Comparison of ENCODE assay signal across 27 cellular contexts in the genomic region with DNA sequence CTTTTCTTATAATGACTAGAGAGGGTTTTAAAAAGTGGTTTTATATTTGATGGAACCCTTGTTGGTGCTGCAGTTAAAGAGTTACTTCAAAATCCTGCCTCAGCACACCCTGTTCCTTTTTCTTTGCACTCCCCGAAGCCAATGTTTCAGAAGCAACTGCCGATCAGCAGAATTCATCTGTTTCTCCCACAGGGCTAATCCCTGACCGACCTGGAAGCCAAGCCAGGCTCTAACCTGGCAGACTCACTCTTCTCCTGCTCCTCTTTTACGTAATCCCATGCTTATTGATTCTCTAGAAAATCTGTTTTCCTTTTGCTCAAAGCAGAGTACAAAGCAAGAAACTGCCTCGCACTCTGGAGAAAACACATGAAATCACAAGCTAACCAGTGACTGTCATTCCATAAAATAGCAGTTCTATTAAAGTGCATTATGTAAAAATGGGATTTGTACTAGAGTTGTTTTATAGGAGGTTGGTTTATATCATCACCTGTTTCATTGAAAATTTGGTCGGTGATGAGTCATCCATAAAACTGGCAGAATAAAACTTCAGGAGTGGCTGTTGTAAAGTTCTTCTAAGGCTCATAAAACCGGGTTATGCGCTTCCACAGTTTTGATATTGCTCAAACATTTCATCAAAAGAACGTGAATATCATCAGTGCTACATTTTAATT.
"Had no signal": no experiment of that assay in that cellular context is flagged by ENCODE, and none has a peak within 500 bp of the region (broad histone marks: within the 10 kb centered on the region; RNA-seq: fewer than 3 reads in every experiment).

No MANE protein-coding gene starts in this region.

- H3K27ac ChIP-seq: brain microvascular endothelial cell, esophagus muscularis mucosa, heart right ventricle, left lung, neutrophil, skin epidermis, thoracic aorta, uterus had no signal

- H3K4me1 ChIP-seq: esophagus muscularis mucosa, heart right ventricle, left lung, uterus had no signal

- H3K36me3 ChIP-seq: brain microvascular endothelial cell, esophagus muscularis mucosa, heart right ventricle, left lung, neutrophil, thoracic aorta, uterus had no signal

- H3K4me3 ChIP-seq: esophagus muscularis mucosa, heart right ventricle, left lung, lung, skin epidermis, thoracic aorta, uterus had no signal

- H3K27me3 ChIP-seq: brain microvascular endothelial cell, esophagus muscularis mucosa, heart right ventricle, left lung, neutrophil, uterus had no signal

- ATAC-seq: heart right ventricle; left lung; sciatic nerve; stimulated activated naive CD8-positive, alpha-beta T cell treated with anti-CD3 and anti-CD28 coated beads, Interleukin-15, Interleukin-2, amounts not matched to agents 100 U/mL and 50 U/mL, for 24 hours had no signal

- DNase-seq: activated CD4-positive, alpha-beta memory T cell treated with anti-CD3 and anti-CD28 coated beads, Interleukin-2, amount 10 ng/mL, durations not matched to agents 7 days and 5 days; activated CD4-positive, alpha-beta T cell treated with anti-CD3 and anti-CD28 coated beads for 1 hour; activated CD4-positive, alpha-beta T cell treated with anti-CD3 and anti-CD28 coated beads, Interleukin-2, amount 10 ng/mL, durations not matched to agents 7 days and 5 days; activated CD8-positive, alpha-beta memory T cell treated with anti-CD3 and anti-CD28 coated beads, Interleukin-2, amount 50 U/mL, for 48 hours; activated gamma-delta T cell; activated naive CD4-positive, alpha-beta T cell treated with anti-CD3 and anti-CD28 coated beads, Interleukin-2, amount 50 U/mL, for 16 hours; activated T-cell treated with anti-CD3 and anti-CD28 coated beads, Interleukin-2, amount 50 U/mL, for 24 hours; amniotic stem cell; brain microvascular endothelial cell; endodermal cell; foreskin melanocyte; heart right ventricle; kidney glomerular epithelial cell; left lung; retina; stimulated activated CD4-positive, alpha-beta T cell treated with anti-CD3 and anti-CD28 coated beads, Interleukin-12 subunit alpha, Interleukin-12 subunit beta, amount 100 ng/mL, for 4 hours; stimulated activated CD4-positive, alpha-beta T cell treated with anti-CD3 and anti-CD28 coated beads, Interleukin-4, amount 100 ng/mL, for 1 hour; stimulated activated naive CD8-positive, alpha-beta T cell treated with anti-CD3 and anti-CD28 coated beads, Interleukin-15, Interleukin-2, amounts not matched to agents 100 U/mL and 50 U/mL, for 24 hours; T1000; trophoblast cell; uterus had no signal

- H3K9me3 ChIP-seq: esophagus muscularis mucosa, neutrophil, thoracic aorta, uterus had no signal
